Comparison of ENCODE assay signal across 9 cellular contexts in genomic region chr1:206506405-206506802, GRCh38. TPM values are rescaled to one million over a fixed set of nuclear protein-coding genes. Genes with fewer than 3 reads are reported as not detected.
DNase-seq lines count a peak whose midpoint lies in the region; ATAC-seq, FAIRE-seq and TF ChIP-seq lines count a peak whose summit lies in the region.
"Had no signal": no experiment of that assay in that cellular context is flagged by ENCODE, and none has a peak within 500 bp of the region (broad histone marks: within the 10 kb centered on the region; RNA-seq: fewer than 3 reads in every experiment).

No MANE protein-coding gene starts in this region.

- TF ChIP-seq RAD21 in liver (IDR thresholded peaks at IDR 0.05) (no peak), HepG2 (CRISPR knock-in tag; IDR thresholded peaks at IDR 0.05) (no peak)

- POLR2A ChIA-PET in HepG2 (lab: Yijun Ruan, JAX) = interaction anchor here (0.7 kb wide), 1 partner anchor 63 kb away, joined by 5 read pairs; no protein-coding TSS in a partner anchor
- POLR2A ChIA-PET in naive thymus-derived CD4-positive, alpha-beta T cell (lab: Charles Lee) = interaction anchor here (0.7 to 1.8 kb wide), 7 partner anchors 14 to 57 kb away, joined by 3 to 5 read pairs (median 3); no protein-coding TSS in a partner anchor

- no peaks in the 10 kb centered on the region for H3K9me3 Mint-ChIP-seq in central memory CD8-positive, alpha-beta T cell
- no peaks in the 10 kb centered on the region for H3K9me3 Mint-ChIP-seq in naive thymus-derived CD4-positive, alpha-beta T cell

- intact Hi-C loops in HepG2 (cut with micrococcal nuclease; ENCODE audit: unreplicated experiment) = loop anchor here (2.0 kb wide), 1 partner anchor 76 kb away; no protein-coding TSS in a partner anchor
- intact Hi-C loops in naive thymus-derived CD4-positive, alpha-beta T cell (cut with micrococcal nuclease) = loop anchor here (2.0 kb wide), 2 partner anchors 44 to 76 kb away; no protein-coding TSS in a partner anchor

- peak overlapping the region in 1 of 3 donors; percentile 79 for H3K4me3 ChIP-seq in liver (ENCODE audit: low read depth in 1 of 3, low read length in 3 of 3)
- no peak overlapping the region for H3K4me3 ChIP-seq in HepG2 (replicated peaks in 1 of 3; ENCODE audit: insufficient read depth in 1 of 3, low read depth in 2 of 3, low read length in 3 of 3)
- peak overlapping the region; percentile 58 for H3K4me3 ChIP-seq in naive thymus-derived CD4-positive, alpha-beta T cell (ENCODE audit: low read length)

- no peak overlapping the region for H2AFZ ChIP-seq in HepG2 (ENCODE audit: low read length)

- peaks cover 13 to 78% (median 63%) of the 10 kb centered on the region in 4 donors for H3K4me1 ChIP-seq in liver (ENCODE audit: control insufficient read depth in 4 of 4, insufficient read depth in 4 of 4, low read length in 3 of 4)
- H3K4me1 ChIP-seq in HepG2 (ENCODE audit: insufficient read depth, low read length) = peaks cover 52% of the 10 kb centered on the region
- H3K4me1 ChIP-seq in naive thymus-derived CD4-positive, alpha-beta T cell (ENCODE audit: control insufficient read depth in 2 of 2, insufficient read depth in 2 of 2, low read length in 2 of 2) = peaks cover 8 to 29% of the 10 kb centered on the region in 2 donors

- TF ChIP-seq CTCF in liver (IDR thresholded peaks at IDR 0.05; ENCODE audit: low read depth, low read length, missing input control) (no peak), HepG2 (CRISPR knock-in tag; IDR thresholded peaks at IDR 0.05) (no peak), D721Med (IDR thresholded peaks at IDR 0.05; ENCODE audit: insufficient read depth, missing control alignments) (no peak)

- DNase-seq in HepG2 (ENCODE audit: low spot score) (no peak), DMS79 treated with DMSO at 0.1 percent for 48 hours (lab: John Stamatoyannopoulos, UW) (no peak), D721Med (ENCODE audit: insufficient read length, low spot score) (no peak)
- no peak for DNase-seq in central memory CD8-positive, alpha-beta T cell (ENCODE audit: low spot score in 2 of 2)
- no peak for DNase-seq in naive thymus-derived CD4-positive, alpha-beta T cell
- DNase-seq: activated CD8-positive, alpha-beta memory T cell treated with anti-CD3 and anti-CD28 coated beads, Interleukin-2, amount 50 U/mL, for 4 hours had no signal

- H3K36me3 ChIP-seq in liver (ENCODE audit: control insufficient read depth in 4 of 4, insufficient read depth in 3 of 4, low read depth in 1 of 4, low read length in 3 of 4) (no peaks in the 10 kb centered on the region), HepG2 (replicated peaks in 1 of 2; ENCODE audit: control insufficient read depth in 1 of 2, insufficient read depth in 2 of 2, low read length in 2 of 2) (no peaks in the 10 kb centered on the region)
- no peaks in the 10 kb centered on the region for H3K36me3 ChIP-seq in naive thymus-derived CD4-positive, alpha-beta T cell (ENCODE audit: control insufficient read depth in 2 of 3, insufficient read depth in 3 of 3, low read length in 3 of 3)

- no peak overlapping the region for H3K4me2 ChIP-seq in HepG2 (ENCODE audit: low read depth, low read length)

- 78% methylated on average over 8 of the region's 8 CpGs for WGBS in liver
- WGBS in HepG2 (ENCODE audit: low lambda C conversion rate) = 90% methylated on average over 8 of the region's 8 CpGs

- peak overlapping the region; percentile 35 for H3K27ac Mint-ChIP-seq in central memory CD8-positive, alpha-beta T cell (ENCODE audit: low read depth)
- peak overlapping the region in 7 of 9 donors; percentile 19 to 69 (median 51) for H3K27ac Mint-ChIP-seq in naive thymus-derived CD4-positive, alpha-beta T cell

- H3K27ac ChIP-seq in liver (ENCODE audit: low read depth in 1 of 2, low read length in 2 of 2) = peak overlapping the region; percentile 68 to 76
- H3K27ac ChIP-seq in HepG2 (ENCODE audit: extremely low read length, insufficient read depth, low read length) = no peak overlapping the region
- peak overlapping the region; percentile 37 for H3K27ac ChIP-seq in naive thymus-derived CD4-positive, alpha-beta T cell (ENCODE audit: low read depth, low read length)

- peaks cover 19% of the 10 kb centered on the region for H3K27me3 Mint-ChIP-seq in central memory CD8-positive, alpha-beta T cell
- peaks cover 12 to 30% (median 18%) of the 10 kb centered on the region in 5 donors for H3K27me3 Mint-ChIP-seq in naive thymus-derived CD4-positive, alpha-beta T cell

- no peak for ATAC-seq in HepG2
- ATAC-seq in central memory CD8-positive, alpha-beta T cell (replicated peaks; ENCODE audit: extremely low read depth, poor library complexity, severe bottlenecking) = no peak
- no peak for ATAC-seq in naive thymus-derived CD4-positive, alpha-beta T cell
- no peak for ATAC-seq in HG03442 (IDR thresholded peaks at IDR 0.05; ENCODE audit: unreplicated experiment)
- no peak for ATAC-seq in HG03342 (IDR thresholded peaks at IDR 0.05; ENCODE audit: unreplicated experiment)

- peaks cover 40% of the 10 kb centered on the region for H3K4me1 Mint-ChIP-seq in central memory CD8-positive, alpha-beta T cell
- peaks cover 8 to 52% (median 31%) of the 10 kb centered on the region in 7 donors for H3K4me1 Mint-ChIP-seq in naive thymus-derived CD4-positive, alpha-beta T cell

- in situ Hi-C loops in HepG2 (cut with HindIII; ENCODE audit: extremely low pct_ligation_motif_present, low pct_unique_long_range_greater_than_20kb) = loop anchor here (5.0 kb wide), 1 partner anchor 36 kb away; no protein-coding TSS in a partner anchor

- H3K36me3 Mint-ChIP-seq in central memory CD8-positive, alpha-beta T cell (ENCODE audit: insufficient read depth) = peaks cover 3% of the 10 kb centered on the region
- peaks cover 0 to 19% (median 0%) of the 10 kb centered on the region in 5 donors for H3K36me3 Mint-ChIP-seq in naive thymus-derived CD4-positive, alpha-beta T cell

- FAIRE-seq in HepG2 (lab: Jason Lieb, UNC) (no peak), D721Med (lab: Jason Lieb, UNC) (no peak)

- H3K79me2 ChIP-seq in HepG2 (ENCODE audit: insufficient read depth, low read length) = no peaks in the 10 kb centered on the region

- no TSS peak for BruUV-seq in HepG2 (replicated peaks; lab: Mats Ljungman, UMichigan)

- H3K4me3 Mint-ChIP-seq in central memory CD8-positive, alpha-beta T cell = peak overlapping the region; percentile 77
- peak overlapping the region; percentile 72 to 90 (median 82) for H3K4me3 Mint-ChIP-seq in naive thymus-derived CD4-positive, alpha-beta T cell

- H3K27me3 ChIP-seq in liver (ENCODE audit: control insufficient read depth in 4 of 4, insufficient read depth in 4 of 4, low read length in 3 of 4) (no peaks in the 10 kb centered on the region), HepG2 (ENCODE audit: control insufficient read depth in 1 of 2, insufficient read depth in 2 of 2, low read length in 2 of 2) (peaks cover 0 to 13% of the 10 kb centered on the region in 2 experiments; a peak in 2 of 5 replicates)
- H3K27me3 ChIP-seq in naive thymus-derived CD4-positive, alpha-beta T cell (ENCODE audit: control insufficient read depth in 2 of 2, insufficient read depth in 2 of 2, low read length in 2 of 2) = no peaks in the 10 kb centered on the region

- TF ChIP-seq POLR2A in HepG2 (IDR thresholded peaks at IDR 0.05; ENCODE audit: insufficient read depth in 1 of 2, low read depth in 2 of 2, low read length in 2 of 2) = no peak

- CTCF ChIA-PET in HepG2 (lab: Yijun Ruan, JAX; ENCODE audit: low intra/inter-chr PET ratio, low total read pairs) = interaction anchor here (1.3 kb wide), 1 partner anchor 158 kb away, joined by 3 read pairs; no protein-coding TSS in a partner anchor
- CTCF ChIA-PET in naive thymus-derived CD4-positive, alpha-beta T cell (lab: Charles Lee) = interaction anchor here (1.4 to 1.8 kb wide), 4 partner anchors 13 to 157 kb away, joined by 3 to 6 read pairs (median 5); partner anchors contain the start of gene IKBKE

- H3K9me3 ChIP-seq in liver (ENCODE audit: control insufficient read depth in 4 of 4, low read length in 3 of 4) (no peaks in the 10 kb centered on the region), HepG2 (ENCODE audit: low read length) (no peaks in the 10 kb centered on the region)
- H3K9me3 ChIP-seq in naive thymus-derived CD4-positive, alpha-beta T cell (ENCODE audit: control insufficient read depth in 2 of 3, low read length in 3 of 3) = no peaks in the 10 kb centered on the region

- H4K20me1 ChIP-seq in HepG2 (ENCODE audit: insufficient read depth, low read length) = no peaks in the 10 kb centered on the region

- H3K9ac ChIP-seq in liver (ENCODE audit: low read depth in 1 of 2, low read length in 2 of 2) = no peak overlapping the region
- H3K9ac ChIP-seq in HepG2 (ENCODE audit: insufficient read depth, low read depth, low read length) = no peak overlapping the region

- TF ChIP-seq EP300 in HepG2 (IDR thresholded peaks at IDR 0.05; ENCODE audit: low read depth in 2 of 2, low read length in 2 of 2) (no peak), HepG2 (CRISPR knock-in tag; IDR thresholded peaks at IDR 0.05; ENCODE audit: borderline replicate concordance) (no peak)

RNA-seq across cellular contexts. Expression of gene RASSF5, which starts 0.9 kb away (rescaled TPM):
- total RNA-seq in liver = 10 to 100 TPM in 1 of 2 donors, 1 to 10 TPM in 1; 5.8 to 10.0 TPM
- polyA plus RNA-seq in liver = 1 to 10 TPM; 4.8 to 5.2 TPM
- 0.18 and 0.49 TPM in 2 replicates for total RNA-seq in HepG2 (2016; rRNA removed; fragmentation: Illumina TruSeq; extraction: Trizol)
- 0.09 TPM in 1 of 2 replicates, not detected in the other for total RNA-seq in HepG2 (2016; cell fraction: cytosol; rRNA removed; fragmentation: Illumina TruSeq; extraction: Trizol; ENCODE audit: low read depth)
- 0.24 and 0.36 TPM in 2 replicates for total RNA-seq in HepG2 (2016; cell fraction: insoluble cytoplasmic fraction; rRNA removed; fragmentation: Illumina TruSeq; extraction: Trizol)
- total RNA-seq in HepG2 (2016; cell fraction: membrane; rRNA removed; fragmentation: Illumina TruSeq; extraction: Trizol) = 0.14 and 0.19 TPM in 2 replicates
- total RNA-seq in HepG2 (2016; cell fraction: nucleus; rRNA removed; fragmentation: Illumina TruSeq; extraction: Trizol) = 0.22 and 0.47 TPM in 2 replicates
- polyA plus RNA-seq in HepG2 (2011; rRNA removed) = 0.40 and 0.50 TPM in 2 replicates
- polyA plus RNA-seq in HepG2 (2011; cell fraction: cytosol; rRNA removed) = 0.27 and 0.47 TPM in 2 replicates
- polyA plus RNA-seq in HepG2 (2011; cell fraction: nucleus; rRNA removed) = 0.58 and 0.66 TPM in 2 replicates
- 0.76 and 2.1 TPM in 2 replicates for polyA plus RNA-seq in HepG2 (2012)
- 0.03 and 0.06 TPM in 2 replicates for polyA plus RNA-seq in HepG2 (2016; cell fraction: cytosol; fragmentation: Illumina TruSeq; extraction: Trizol; ENCODE audit: low read depth)
- polyA plus RNA-seq in HepG2 (2016; cell fraction: insoluble cytoplasmic fraction; fragmentation: Illumina TruSeq; extraction: Trizol; ENCODE audit: low read depth) = 0.21 and 0.29 TPM in 2 replicates
- polyA plus RNA-seq in HepG2 (2016; cell fraction: membrane; fragmentation: Illumina TruSeq; extraction: Trizol; ENCODE audit: low read depth) = 0.09 and 0.11 TPM in 2 replicates
- 0.43 and 0.48 TPM in 2 replicates for polyA plus RNA-seq in HepG2 (2016; cell fraction: nucleus; fragmentation: Illumina TruSeq; extraction: Trizol; ENCODE audit: insufficient read depth, low read depth)
- polyA minus RNA-seq in HepG2 (2011; rRNA and poly(A)+ RNA removed; ENCODE audit: low replicate concordance) = 0.30 and 18.0 TPM in 2 replicates
- 0.49 and 1.3 TPM in 2 replicates for polyA minus RNA-seq in HepG2 (2011; cell fraction: cytosol; rRNA and poly(A)+ RNA removed)
- polyA minus RNA-seq in HepG2 (2011; cell fraction: nucleus; rRNA and poly(A)+ RNA removed) = 0.26 and 0.50 TPM in 2 replicates
- 100 to 1,000 TPM; 155 to 240 (median 218) TPM for total RNA-seq in naive thymus-derived CD4-positive, alpha-beta T cell
- 100 to 1,000 TPM; 299 to 416 TPM for polyA plus RNA-seq in naive thymus-derived CD4-positive, alpha-beta T cell

RNA-seq across cellular contexts. Expression of gene IKBKE, which starts 36.1 kb away (rescaled TPM):
- total RNA-seq in liver = 1 to 10 TPM; 2.0 to 3.9 TPM
- polyA plus RNA-seq in liver = 1 to 10 TPM in 1 of 2 donors, under 1 TPM in 1; 0.81 to 1.1 TPM
- total RNA-seq in HepG2 (2016; rRNA removed; fragmentation: Illumina TruSeq; extraction: Trizol) = 4.0 and 5.8 TPM in 2 replicates
- 1.5 and 1.8 TPM in 2 replicates for total RNA-seq in HepG2 (2016; cell fraction: cytosol; rRNA removed; fragmentation: Illumina TruSeq; extraction: Trizol; ENCODE audit: low read depth)
- 4.8 and 5.0 TPM in 2 replicates for total RNA-seq in HepG2 (2016; cell fraction: insoluble cytoplasmic fraction; rRNA removed; fragmentation: Illumina TruSeq; extraction: Trizol)
- total RNA-seq in HepG2 (2016; cell fraction: membrane; rRNA removed; fragmentation: Illumina TruSeq; extraction: Trizol) = 3.2 and 5.3 TPM in 2 replicates
- 4.7 and 6.1 TPM in 2 replicates for total RNA-seq in HepG2 (2016; cell fraction: nucleus; rRNA removed; fragmentation: Illumina TruSeq; extraction: Trizol)
- polyA plus RNA-seq in HepG2 (2011; rRNA removed) = 3.7 and 4.5 TPM in 2 replicates
- 2.1 and 3.7 TPM in 2 replicates for polyA plus RNA-seq in HepG2 (2011; cell fraction: cytosol; rRNA removed)
- polyA plus RNA-seq in HepG2 (2011; cell fraction: nucleus; rRNA removed) = 11.0 and 15.9 TPM in 2 replicates
- 0.95 and 1.4 TPM in 2 replicates for polyA plus RNA-seq in HepG2 (2012)
- polyA plus RNA-seq in HepG2 (2016; cell fraction: cytosol; fragmentation: Illumina TruSeq; extraction: Trizol; ENCODE audit: low read depth) = 2.2 and 2.8 TPM in 2 replicates
- 3.9 and 4.3 TPM in 2 replicates for polyA plus RNA-seq in HepG2 (2016; cell fraction: insoluble cytoplasmic fraction; fragmentation: Illumina TruSeq; extraction: Trizol; ENCODE audit: low read depth)
- 1.9 and 2.6 TPM in 2 replicates for polyA plus RNA-seq in HepG2 (2016; cell fraction: membrane; fragmentation: Illumina TruSeq; extraction: Trizol; ENCODE audit: low read depth)
- 7.2 and 7.3 TPM in 2 replicates for polyA plus RNA-seq in HepG2 (2016; cell fraction: nucleus; fragmentation: Illumina TruSeq; extraction: Trizol; ENCODE audit: insufficient read depth, low read depth)
- 8.9 and 22.1 TPM in 2 replicates for polyA minus RNA-seq in HepG2 (2011; rRNA and poly(A)+ RNA removed; ENCODE audit: low replicate concordance)
- 1.3 and 2.0 TPM in 2 replicates for polyA minus RNA-seq in HepG2 (2011; cell fraction: cytosol; rRNA and poly(A)+ RNA removed)
- polyA minus RNA-seq in HepG2 (2011; cell fraction: nucleus; rRNA and poly(A)+ RNA removed) = 7.3 and 8.9 TPM in 2 replicates
- 100 to 1,000 TPM in 1 of 5 experiments, 10 to 100 TPM in 4; 50.1 to 177 (median 79.1) TPM for total RNA-seq in naive thymus-derived CD4-positive, alpha-beta T cell
- polyA plus RNA-seq in naive thymus-derived CD4-positive, alpha-beta T cell = 10 to 100 TPM; 32.5 to 48.3 TPM

Comparison
In these comparisons a context has a peak if more than half of its experiments do, and no peak if none do; other contexts are left out.
1. RNA of gene RASSF5, which starts 0.9 kb away (total RNA-seq): 155 to 240 TPM in naive thymus-derived CD4-positive, alpha-beta T cell; 5.8 to 10.0 TPM in liver and 0.09 to 0.49 TPM in HepG2; every median in the first group is over 10 times any median in the second.
2. RNA of gene IKBKE, which starts 36.1 kb away (total RNA-seq): 50.1 to 177 TPM in naive thymus-derived CD4-positive, alpha-beta T cell; 1.5 to 6.1 TPM in HepG2 and 2.0 to 3.9 TPM in liver; every median in the first group is over 4 times any median in the second.